1 cellular context compared by ENCODE assay signal in the genomic region with DNA sequence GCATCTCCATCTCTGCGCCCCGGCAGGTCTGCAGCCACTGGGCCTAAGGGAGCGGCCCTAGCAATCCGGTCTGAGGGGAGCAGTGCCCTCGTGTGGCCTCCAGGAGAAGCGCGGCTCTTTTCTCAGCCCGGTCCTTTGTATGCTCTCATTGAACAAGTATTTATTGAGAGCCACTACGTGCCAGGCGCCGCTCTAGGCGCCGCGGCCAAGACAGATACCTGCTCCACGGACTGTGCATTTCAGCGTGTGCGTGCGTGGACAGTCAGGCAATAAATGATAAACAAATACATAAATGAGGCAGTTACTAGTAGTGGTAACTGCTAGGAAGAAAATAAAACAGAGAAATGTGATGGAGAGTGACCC.
TF ChIP-seq lines count a peak whose summit lies in the region.

No MANE protein-coding gene starts in this region.

TF ChIP-seq in neural cell, 6 proteins besides CTCF, POLR2A, EP300 and RAD21:
- TF ChIP-seq TAF1 (IDR thresholded peaks at IDR 0.05; ENCODE audit: low read depth) (no peak), SMC3 (conservative IDR thresholded peaks at IDR 0.05; ENCODE audit: poor library complexity) (peak; percentile 81)
